ENCODE assay signal across 26 cellular contexts in the genomic region with DNA sequence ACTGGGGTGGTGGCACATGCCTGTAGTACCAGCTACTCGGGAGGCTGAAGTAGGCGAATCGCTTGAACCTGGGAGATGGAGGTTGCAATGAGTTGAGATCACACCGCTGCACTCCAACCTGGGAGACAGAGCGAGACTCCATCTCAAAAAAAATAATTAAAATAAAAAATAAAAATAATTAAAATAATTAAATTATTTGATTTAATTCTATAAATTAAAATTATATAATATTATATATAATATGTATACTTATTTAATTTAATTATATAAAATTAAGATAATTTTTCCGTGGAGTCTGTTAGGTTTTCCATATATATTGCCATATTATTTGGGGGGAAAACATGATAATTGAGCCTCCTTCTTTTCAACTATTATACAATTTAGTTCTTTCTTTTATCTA. TPM values are rescaled to one million over a fixed set of nuclear protein-coding genes. Genes with fewer than 3 reads are reported as not detected.
DNase-seq lines count a peak whose midpoint lies in the region; ATAC-seq, FAIRE-seq and TF ChIP-seq lines count a peak whose summit lies in the region.
"Had no signal": no experiment of that assay in that cellular context is flagged by ENCODE, and none has a peak within 500 bp of the region (broad histone marks: within the 10 kb centered on the region; RNA-seq: fewer than 3 reads in every experiment).

No MANE protein-coding gene starts in this region.

- DNase-seq in esophagus muscularis mucosa (ENCODE audit: extremely low spot score) = peak; percentile 5
- DNase-seq in small intestine = no peak
- no peak for DNase-seq in SKM-1 (lab: John Stamatoyannopoulos, UW; ENCODE audit: unreplicated experiment)
- no peak for DNase-seq in activated T-cell treated with anti-CD3 and anti-CD28 coated beads, Interleukin-2, amount 50 U/mL, for 48 hours
- DNase-seq: ACHN; AML-193; BE2C; CD4-positive, alpha-beta T cell; CD8-positive, alpha-beta memory T cell; DMS 273 treated with DMSO at 0.1 percent for 48 hours; DMS79; EL; GF-D8; GM23248; H7; HCEC 1CT had no signal

- TF ChIP-seq CTCF in esophagus muscularis mucosa (IDR thresholded peaks at IDR 0.05) = no peak

- 98% methylated on average over 6 of the region's 6 CpGs for WGBS in esophagus muscularis mucosa
- WGBS in small intestine, 3 donors = 95 to 98% (median 97%) methylated on average over 6 of the region's 6 CpGs

- FAIRE-seq in A204.1 (lab: Jason Lieb, UNC) = peak; percentile 85
- FAIRE-seq in TTC549 (lab: Jason Lieb, UNC) = peak; percentile 58
- FAIRE-seq in small intestine (lab: Jason Lieb, UNC) = peak; percentile 80
- FAIRE-seq: A549, D721Med, GM12892, H1 had no signal

- TF ChIP-seq EP300 in esophagus muscularis mucosa (IDR thresholded peaks at IDR 0.05) = no peak

- intact Hi-C loops in esophagus muscularis mucosa (cut with DNase I) = no loop called here

- H3K4me1 ChIP-seq in esophagus muscularis mucosa (no peaks in the 10 kb centered on the region), small intestine (ENCODE audit: control insufficient read depth in 2 of 2, insufficient read depth in 1 of 2, low read depth in 1 of 2, low read length in 1 of 2) (no peaks in the 10 kb centered on the region)
- H3K4me1 ChIP-seq: A549; BE2C; BLaER1 treated with 17β-estradiol and CSF1 and Interleukin-3, amounts not matched to agents 10 nM and 100 nM had no signal

- H3K4me3 ChIP-seq in esophagus muscularis mucosa = no peak overlapping the region
- no peak overlapping the region for H3K4me3 ChIP-seq in small intestine (ENCODE audit: low read depth in 1 of 2, low read length in 2 of 2)
- H3K4me3 ChIP-seq: A549; BLaER1 treated with 17β-estradiol and CSF1 and Interleukin-3, amounts not matched to agents 10 nM and 100 nM; GM23248 had no signal

- H3K27ac ChIP-seq in esophagus muscularis mucosa (replicated peaks in 1 of 4) (no peak overlapping the region), small intestine (ENCODE audit: low read depth in 1 of 2, low read length in 1 of 2) (no peak overlapping the region)
- H3K27ac ChIP-seq: 22Rv1; A549; BLaER1 treated with 17β-estradiol and CSF1 and Interleukin-3, amounts not matched to agents 10 nM and 100 nM; GM23248 had no signal

- H3K9me3 ChIP-seq in esophagus muscularis mucosa (no peaks in the 10 kb centered on the region), small intestine (ENCODE audit: control insufficient read depth, low read depth) (no peaks in the 10 kb centered on the region)
- H3K9me3 ChIP-seq: A549, BE2C had no signal

- peaks cover 0 to 9% (median 0%) of the 10 kb centered on the region in 4 donors for H3K27me3 ChIP-seq in esophagus muscularis mucosa
- H3K27me3 ChIP-seq in small intestine (ENCODE audit: control insufficient read depth in 2 of 2, insufficient read depth in 2 of 2, low read length in 2 of 2) = peaks cover 0 to 4% of the 10 kb centered on the region in 2 donors
- H3K27me3 ChIP-seq: BLaER1 treated with 17β-estradiol and CSF1 and Interleukin-3, amounts not matched to agents 10 nM and 100 nM had no signal

- H3K36me3 ChIP-seq in esophagus muscularis mucosa (no peaks in the 10 kb centered on the region), small intestine (ENCODE audit: control insufficient read depth in 2 of 2, insufficient read depth in 2 of 2, low read length in 2 of 2) (no peaks in the 10 kb centered on the region)
- H3K36me3 ChIP-seq: BE2C; BLaER1 treated with 17β-estradiol and CSF1 and Interleukin-3, amounts not matched to agents 10 nM and 100 nM had no signal

- TF ChIP-seq POLR2A in esophagus muscularis mucosa (IDR thresholded peaks at IDR 0.05; ENCODE audit: low read depth) = no peak

- no peak for ATAC-seq in GM21576 (IDR thresholded peaks at IDR 0.05; ENCODE audit: unreplicated experiment)
- ATAC-seq: A549 had no signal

RNA-seq across cellular contexts. Expression of gene WIPF3, which starts 12.0 kb away (rescaled TPM):
- 10 to 100 TPM in 1 of 4 donors, 1 to 10 TPM in 3; 3.3 to 10.4 (median 6.2) TPM for total RNA-seq in esophagus muscularis mucosa
- polyA plus RNA-seq in small intestine = 1 to 10 TPM; 1.1 to 1.8 (median 1.6) TPM
- total RNA-seq: CD4-positive, alpha-beta T cell; CD8-positive, alpha-beta memory T cell; GM23248 had no signal
- polyA plus RNA-seq: CD14-positive monocyte; CD8-positive, alpha-beta memory T cell; GM23248 had no signal
